Comparison of ENCODE assay signal across 1 cellular context in genomic region chr13:39451860-39452301, GRCh38.
A peak's percentile ranks its signal among the peaks of the same experiment; 100 is the strongest.
TF ChIP-seq lines count a peak whose summit lies in the region.

No MANE protein-coding gene starts in this region.

TF ChIP-seq in GM12878, 131 proteins besides CTCF, POLR2A, EP300 and RAD21 (continued from another document):
- TF ChIP-seq CEBPZ (IDR thresholded peaks at IDR 0.05; ENCODE audit: low read depth, low read length) (no peak), NBN (IDR thresholded peaks at IDR 0.05) (0 out of 2 replicates have a peak, but pooled peaks have one; percentile 15), POU2F2 (IDR thresholded peaks at IDR 0.05; ENCODE audit: borderline replicate concordance, low read depth, low read length) (no peak), TARDBP (IDR thresholded peaks at IDR 0.05; ENCODE audit: borderline replicate concordance) (no peak), YY1 (IDR thresholded peaks at IDR 0.05; ENCODE audit: low read depth, low read length) (no peak), MTA2 (IDR thresholded peaks at IDR 0.05; ENCODE audit: low read depth) (peak; percentile 27; the same call in 1 of the 2 replicates), YBX1 (IDR thresholded peaks at IDR 0.05) (no peak), SPI1 (IDR thresholded peaks at IDR 0.05; ENCODE audit: borderline replicate concordance, insufficient read depth, low read depth, low read length) (peak; percentile 77; the same call in 1 of the 2 replicates), SREBF1 (IDR thresholded peaks at IDR 0.05; ENCODE audit: low read length) (no peak), FOS (IDR thresholded peaks at IDR 0.05; ENCODE audit: borderline replicate concordance, extremely low read depth, insufficient read length) (no peak), RCOR1 (conservative IDR thresholded peaks at IDR 0.05; ENCODE audit: low read depth, low read length) (no peak), MEF2B (IDR thresholded peaks at IDR 0.05; ENCODE audit: partially characterized antibody, poor library complexity, severe bottlenecking) (peak; percentile 76), BHLHE40 (IDR thresholded peaks at IDR 0.05; ENCODE audit: borderline replicate concordance in 1 of 2, low read depth in 2 of 2, low read length in 1 of 2) (peak; percentile 97 to 98), MEF2A (IDR thresholded peaks at IDR 0.05; ENCODE audit: insufficient read depth, low read depth, low read length) (peak; percentile 54; the same call in 1 of the 2 replicates), TAF1 (IDR thresholded peaks at IDR 0.05; ENCODE audit: borderline replicate concordance, low read depth, low read length) (no peak), WRNIP1 (IDR thresholded peaks at IDR 0.05; ENCODE audit: borderline replicate concordance, low read depth, low read length) (no peak), SRF (IDR thresholded peaks at IDR 0.05; ENCODE audit: low read depth in 2 of 2, low read length in 2 of 2) (no peak), RFX5 (IDR thresholded peaks at IDR 0.05; ENCODE audit: low read depth, low read length) (no peak), KDM1A (IDR thresholded peaks at IDR 0.05; ENCODE audit: borderline replicate concordance) (no peak), ZNF207 (IDR thresholded peaks at IDR 0.05; ENCODE audit: borderline replicate concordance) (no peak), ETV6 (conservative IDR thresholded peaks at IDR 0.05 in 1 of 2, IDR thresholded peaks at IDR 0.05 in 1 of 2; ENCODE audit: borderline replicate concordance in 1 of 2, low read depth in 1 of 2) (no peak)
